In genomic region chr17:73305845-73306836, GRCh38 we compare ENCODE assay signal across 10 cellular contexts. TPM values are rescaled to one million over a fixed set of nuclear protein-coding genes. Genes with fewer than 3 reads are reported as not detected.
A peak's percentile ranks its signal among the peaks of the same experiment; 100 is the strongest.
DNase-seq lines count a peak whose midpoint lies in the region; ATAC-seq, FAIRE-seq and TF ChIP-seq lines count a peak whose summit lies in the region.
"Had no signal": no experiment of that assay in that cellular context is flagged by ENCODE, and none has a peak within 500 bp of the region (broad histone marks: within the 10 kb centered on the region; RNA-seq: fewer than 3 reads in every experiment).

No MANE protein-coding gene starts in this region.

- POLR2A ChIA-PET in A673 (lab: Charles Lee; ENCODE audit: low non-redundant PET), result no interaction called here

- DNase-seq in A673 (ENCODE audit: low spot score), result no peak
- no peak for DNase-seq in Peyer's patch
- DNase-seq in esophagus muscularis mucosa (ENCODE audit: extremely low spot score), result no peak
- no peak for DNase-seq in pancreas
- DNase-seq in iPS-NIHi11 (ENCODE audit: low spot score), result no peak
- DNase-seq in omental fat pad (ENCODE audit: low spot score), result no peak
- no peak for DNase-seq in NCI-H187 (lab: John Stamatoyannopoulos, UW)
- no peak for DNase-seq in activated CD4-positive, alpha-beta T cell treated with anti-CD3 and anti-CD28 coated beads, Interleukin-2, amount 10 ng/mL, durations not matched to agents 24 days and 14 days

- no peaks in the 10 kb centered on the region for H3K9me3 ChIP-seq in A673 (ENCODE audit: low read depth, low read length, poor library complexity, severe bottlenecking)
- H3K9me3 ChIP-seq in Peyer's patch, result no peaks in the 10 kb centered on the region
- H3K9me3 ChIP-seq in esophagus muscularis mucosa, result no peaks in the 10 kb centered on the region
- no peaks in the 10 kb centered on the region for H3K9me3 ChIP-seq in pancreas

- H3K27me3 ChIP-seq in A673 (replicated peaks; ENCODE audit: insufficient read depth, low read depth, low read length, poor library complexity) (no peaks in the 10 kb centered on the region), Peyer's patch (no peaks in the 10 kb centered on the region), esophagus muscularis mucosa (no peaks in the 10 kb centered on the region), pancreas (no peaks in the 10 kb centered on the region)

- no peak overlapping the region for H3K4me3 Mint-ChIP-seq in activated CD4-positive, alpha-beta T cell treated with anti-CD3 and anti-CD28 coated beads, Interleukin-2, amount 10 ng/mL, durations not matched to agents 24 days and 14 days
- H3K4me3 Mint-ChIP-seq: T-helper 1 cell treated with Interleukin-12 subunit alpha and Interleukin-12 subunit beta and Interleukin-4 antibody, amounts not matched to agents 30 μg/mL and 1 μg/mL, for 36 hours had no signal

- TF ChIP-seq POLR2A in Peyer's patch (IDR thresholded peaks at IDR 0.05) (no peak), esophagus muscularis mucosa (IDR thresholded peaks at IDR 0.05; ENCODE audit: low read depth) (no peak)

- CTCF ChIA-PET in A673 (lab: Charles Lee), result no interaction called here

- H3K4me1 ChIP-seq in A673 (ENCODE audit: insufficient read depth, low read length, poor library complexity, severe bottlenecking) (peaks cover 71% of the 10 kb centered on the region), Peyer's patch (peaks cover 9 to 64% (median 13%) of the 10 kb centered on the region in 4 donors), esophagus muscularis mucosa (peaks cover 83 to 91% (median 89%) of the 10 kb centered on the region in 4 donors), pancreas (peaks cover 40 to 54% (median 46%) of the 10 kb centered on the region in 3 donors)

- peaks cover 5% of the 10 kb centered on the region for H3K4me1 Mint-ChIP-seq in activated CD4-positive, alpha-beta T cell treated with anti-CD3 and anti-CD28 coated beads, Interleukin-2, amount 10 ng/mL, durations not matched to agents 24 days and 14 days

- no peak overlapping the region for H3K27ac Mint-ChIP-seq in activated CD4-positive, alpha-beta T cell treated with anti-CD3 and anti-CD28 coated beads, Interleukin-2, amount 10 ng/mL, durations not matched to agents 24 days and 14 days
- H3K27ac Mint-ChIP-seq: T-helper 1 cell treated with Interleukin-12 subunit alpha and Interleukin-12 subunit beta and Interleukin-4 antibody, amounts not matched to agents 30 μg/mL and 1 μg/mL, for 36 hours had no signal

- BruUV-seq in A673 (replicated peaks; lab: Mats Ljungman, UMichigan), result no TSS peak

- no peaks in the 10 kb centered on the region for H3K9me3 Mint-ChIP-seq in activated CD4-positive, alpha-beta T cell treated with anti-CD3 and anti-CD28 coated beads, Interleukin-2, amount 10 ng/mL, durations not matched to agents 24 days and 14 days
- H3K9me3 Mint-ChIP-seq: T-helper 1 cell treated with Interleukin-12 subunit alpha and Interleukin-12 subunit beta and Interleukin-4 antibody, amounts not matched to agents 30 μg/mL and 1 μg/mL, for 36 hours had no signal

- ATAC-seq in pancreas (no peak), omental fat pad (ENCODE audit: low FRiP score) (no peak)

- H3K27me3 Mint-ChIP-seq in activated CD4-positive, alpha-beta T cell treated with anti-CD3 and anti-CD28 coated beads, Interleukin-2, amount 10 ng/mL, durations not matched to agents 24 days and 14 days, result peaks cover 10% of the 10 kb centered on the region

- no peak for FAIRE-seq in pancreas (lab: Jason Lieb, UNC)

- 50% methylated on average over 11 of the region's 11 CpGs for WGBS in esophagus muscularis mucosa
- WGBS in pancreas, 2 donors, result 21 to 26% methylated on average over 11 of the region's 11 CpGs

- H3K27ac ChIP-seq in A673 (ENCODE audit: low read depth, low read length, poor library complexity, severe bottlenecking) (peak overlapping the region; percentile 91), Peyer's patch (peak overlapping the region; percentile 60 to 99 (median 92)), esophagus muscularis mucosa (replicated peaks in 1 of 4) (peak overlapping the region; percentile 93 to 100 (median 99)), pancreas (peak overlapping the region; percentile 92 to 99 (median 96))

- TF ChIP-seq EP300 in esophagus muscularis mucosa (IDR thresholded peaks at IDR 0.05), result no peak

- H3K4me3 ChIP-seq in A673 (ENCODE audit: low read depth, low read length, poor library complexity, severe bottlenecking), result peak overlapping the region; percentile 38
- peak overlapping the region in 2 of 4 donors; percentile 41 to 49 for H3K4me3 ChIP-seq in Peyer's patch
- peak overlapping the region; percentile 41 to 61 (median 50) for H3K4me3 ChIP-seq in esophagus muscularis mucosa
- peak overlapping the region in 2 of 4 donors; percentile 40 to 97 for H3K4me3 ChIP-seq in pancreas

- H3K36me3 Mint-ChIP-seq in activated CD4-positive, alpha-beta T cell treated with anti-CD3 and anti-CD28 coated beads, Interleukin-2, amount 10 ng/mL, durations not matched to agents 24 days and 14 days (ENCODE audit: low read depth), result no peaks in the 10 kb centered on the region

- no peaks in the 10 kb centered on the region for H3K36me3 ChIP-seq in A673 (ENCODE audit: insufficient read depth, low read length, poor library complexity, severe bottlenecking)
- H3K36me3 ChIP-seq in Peyer's patch, result no peaks in the 10 kb centered on the region
- peaks cover 0 to 6% (median 2%) of the 10 kb centered on the region in 4 donors for H3K36me3 ChIP-seq in esophagus muscularis mucosa
- H3K36me3 ChIP-seq in pancreas, result no peaks in the 10 kb centered on the region

- intact Hi-C loops in A673 (cut with micrococcal nuclease; ENCODE audit: unreplicated experiment) (no loop called here), esophagus muscularis mucosa (cut with DNase I) (no loop called here), pancreas (cut with DNase I) (loop anchor here in 1 of 3 donors (5.0 kb wide), 1 partner anchor 44 kb away; the partner anchor contains the start of gene CPSF4L)
- intact Hi-C loops in activated CD4-positive, alpha-beta T cell treated with anti-CD3 and anti-CD28 coated beads, Interleukin-2, amount 10 ng/mL, durations not matched to agents 24 days and 14 days (cut with micrococcal nuclease), result no loop called here

- TF ChIP-seq CTCF in A673 (conservative IDR thresholded peaks at IDR 0.05; ENCODE audit: low read depth, low read length) (no peak), Peyer's patch (IDR thresholded peaks at IDR 0.05) (no peak), esophagus muscularis mucosa (IDR thresholded peaks at IDR 0.05) (no peak), pancreas (IDR thresholded peaks at IDR 0.05) (no peak), omental fat pad (IDR thresholded peaks at IDR 0.05) (no peak)

RNA-seq across cellular contexts. Expression of gene CDC42EP4, which starts 5.7 kb away (rescaled TPM):
- total RNA-seq in A673 (2021) (37.5 and 40.2 TPM in 2 replicates), Peyer's patch (100 to 1,000 TPM in 2 of 4 donors, 10 to 100 TPM in 2; 33.8 to 127 (median 97.8) TPM), esophagus muscularis mucosa (100 to 1,000 TPM in 2 of 4 donors, 10 to 100 TPM in 2; 48.6 to 129 (median 104) TPM), pancreas (10 to 100 TPM; 43.2 to 56.2 (median 46.9) TPM), omental fat pad (100 to 1,000 TPM; 137 to 224 (median 181) TPM)
- 10 to 100 TPM; 24.2 to 28.9 TPM for polyA plus RNA-seq in pancreas
- 0.86 and 0.95 TPM in 2 replicates for total RNA-seq in activated CD4-positive, alpha-beta T cell treated with anti-CD3 and anti-CD28 coated beads, Interleukin-2, amount 10 ng/mL, durations not matched to agents 24 days and 14 days

RNA-seq across cellular contexts. Expression of gene CPSF4L, which starts 44.5 kb away (rescaled TPM):
- 0.24 TPM in 1 of 2 replicates, not detected in the other for total RNA-seq in A673 (2021)
- not detected for total RNA-seq in Peyer's patch
- total RNA-seq in esophagus muscularis mucosa, result not detected
- under 1 TPM in 4 of 6 donors, not detected in 2; 0.19 to 0.67 (median 0.21) TPM for total RNA-seq in pancreas
- polyA plus RNA-seq in pancreas, result not detected
- under 1 TPM in 1 of 4 donors, not detected in 3; 0.65 TPM for total RNA-seq in omental fat pad
- not detected in 2 replicates for total RNA-seq in activated CD4-positive, alpha-beta T cell treated with anti-CD3 and anti-CD28 coated beads, Interleukin-2, amount 10 ng/mL, durations not matched to agents 24 days and 14 days
- polyA plus RNA-seq: neural cell had no signal

Comparison
In these comparisons a context has a peak if more than half of its experiments do, and no peak if none do; other contexts are left out.
1. RNA of gene CDC42EP4, which starts 5.7 kb away (total RNA-seq): 137 to 224 TPM in omental fat pad, 48.6 to 129 TPM in esophagus muscularis mucosa, 33.8 to 127 TPM in Peyer's patch, 43.2 to 56.2 TPM in pancreas and 37.5 to 40.2 TPM in A673; 0.86 to 0.95 TPM in activated CD4-positive, alpha-beta T cell treated with anti-CD3 and anti-CD28 coated beads, Interleukin-2, amount 10 ng/mL, durations not matched to agents 24 days and 14 days; every median in the first group is over 10 times any median in the second.
2. Peak in every context shown above with its lines, with median percentiles within 50 percentile points of each other: H3K27ac ChIP-seq.